In genomic region chr9:86652696-86653095, GRCh38 we compare ENCODE assay signal across 2 cellular contexts.
A peak's percentile ranks its signal among the peaks of the same experiment; 100 is the strongest.
TF ChIP-seq lines count a peak whose summit lies in the region.

No MANE protein-coding gene starts in this region.

TF ChIP-seq in SK-N-SH, 30 proteins besides CTCF, POLR2A, EP300 and RAD21:
- TF ChIP-seq SIN3A (IDR thresholded peaks at IDR 0.05; ENCODE audit: borderline replicate concordance, low read depth, low read length) (no peak), GATA2 (CRISPR knock-in tag; IDR thresholded peaks at IDR 0.05) (0 out of 2 replicates have a peak, but pooled peaks have one; percentile 14), ZBTB33 (IDR thresholded peaks at IDR 0.05; ENCODE audit: borderline replicate concordance, low read depth) (no peak)
TF ChIP-seq in SK-N-SH: peak in this region for 1.

TF ChIP-seq in SK-N-SH treated with all-trans-retinoic acid at 6 μM for 48 hours, 23 proteins besides CTCF, POLR2A, EP300 and RAD21:
- no peak for TF ChIP-seq ARNTL (CRISPR knock-in tag; IDR thresholded peaks at IDR 0.05; ENCODE audit: borderline replicate concordance, low read depth)
- TF ChIP-seq OSR1 (CRISPR knock-in tag; IDR thresholded peaks at IDR 0.05) = no peak
- TF ChIP-seq ESRRG (CRISPR knock-in tag; IDR thresholded peaks at IDR 0.05) = no peak
- TF ChIP-seq TSHZ2 (CRISPR knock-in tag; IDR thresholded peaks at IDR 0.05) = no peak
- no peak for TF ChIP-seq POU6F1 (CRISPR knock-in tag; IDR thresholded peaks at IDR 0.05; ENCODE audit: borderline replicate concordance, low read depth)
- TF ChIP-seq TCF4 (CRISPR knock-in tag; IDR thresholded peaks at IDR 0.05; ENCODE audit: borderline replicate concordance) = no peak
- TF ChIP-seq ZNF565 (CRISPR knock-in tag; conservative IDR thresholded peaks at IDR 0.05; ENCODE audit: low read depth) = no peak
- no peak for TF ChIP-seq CSDC2 (CRISPR knock-in tag; IDR thresholded peaks at IDR 0.05)
- no peak for TF ChIP-seq PPARA (CRISPR knock-in tag; IDR thresholded peaks at IDR 0.05; ENCODE audit: borderline replicate concordance)
- no peak for TF ChIP-seq PATZ1 (CRISPR knock-in tag; IDR thresholded peaks at IDR 0.05; ENCODE audit: borderline replicate concordance)
- TF ChIP-seq ZFP30 (CRISPR knock-in tag; IDR thresholded peaks at IDR 0.05) = no peak
- TF ChIP-seq ZC3H10 (CRISPR knock-in tag; IDR thresholded peaks at IDR 0.05) = no peak
